Comparison of ENCODE assay signal across 8 cellular contexts in genomic region chr6:13488015-13488895, GRCh38.
DNase-seq lines count a peak whose midpoint lies in the region; ATAC-seq and TF ChIP-seq lines count a peak whose summit lies in the region.

No MANE protein-coding gene starts in this region.

- peak in 1 of 2 donors; percentile 2 for ATAC-seq in stimulated activated naive B cell treated with anti-CD40 and anti-IgM and Interleukin-4, amounts not matched to agents 10 μg/mL and 1 μg/mL and 100 μg/mL, for 72 hours (replicated peaks)
- no peak for ATAC-seq in HG02981 (IDR thresholded peaks at IDR 0.05; ENCODE audit: unreplicated experiment)

- no peak for TF ChIP-seq CTCF in cardiac fibroblast (IDR thresholded peaks at IDR 0.05; ENCODE audit: low read depth, low read length)

- peaks cover 29 to 37% of the 10 kb centered on the region in 2 donors for H3K4me1 Mint-ChIP-seq in stimulated activated naive B cell treated with anti-CD40 and anti-IgM and Interleukin-4, amounts not matched to agents 10 μg/mL and 1 μg/mL and 100 μg/mL, for 72 hours

- H3K27ac Mint-ChIP-seq in stimulated activated naive B cell treated with anti-CD40 and anti-IgM and Interleukin-4, amounts not matched to agents 10 μg/mL and 1 μg/mL and 100 μg/mL, for 72 hours = peak overlapping the region; percentile 89

- peak overlapping the region; percentile 91 to 99 for H3K4me3 Mint-ChIP-seq in stimulated activated naive B cell treated with anti-CD40 and anti-IgM and Interleukin-4, amounts not matched to agents 10 μg/mL and 1 μg/mL and 100 μg/mL, for 72 hours

- H3K4me3 ChIP-seq in cardiac fibroblast (replicated peaks in 1 of 2; ENCODE audit: low read depth in 2 of 2, low read length in 2 of 2) = peak overlapping the region; percentile 51 to 52

- H3K27me3 Mint-ChIP-seq in stimulated activated naive B cell treated with anti-CD40 and anti-IgM and Interleukin-4, amounts not matched to agents 10 μg/mL and 1 μg/mL and 100 μg/mL, for 72 hours = no peaks in the 10 kb centered on the region

- peak; percentile 34 for DNase-seq in activated CD4-positive, CD25-positive, alpha-beta regulatory T cell treated with anti-CD3 and anti-CD28 coated beads, Interleukin-2, amount 50 U/mL, for 72 hours
- DNase-seq in activated CD4-positive, CD25-positive, alpha-beta regulatory T cell (lab: John Stamatoyannopoulos, UW) = no peak
- peak; percentile 79 for DNase-seq in RPMI8226
- DNase-seq in cardiac fibroblast (ENCODE audit: low read depth in 2 of 2) = peak; percentile 55 to 61
- DNase-seq in left kidney (ENCODE audit: low read depth, low spot score) = peak; percentile 76
- DNase-seq in stimulated activated naive B cell treated with anti-CD40 and anti-IgM and Interleukin-4, amounts not matched to agents 10 μg/mL and 1 μg/mL and 100 μg/mL, for 72 hours = no peak
- DNase-seq in kidney tubule cell (ENCODE audit: low spot score) = no peak

- no peaks in the 10 kb centered on the region for H3K9me3 Mint-ChIP-seq in stimulated activated naive B cell treated with anti-CD40 and anti-IgM and Interleukin-4, amounts not matched to agents 10 μg/mL and 1 μg/mL and 100 μg/mL, for 72 hours

- peaks cover 2 to 11% of the 10 kb centered on the region in 2 donors for H3K36me3 Mint-ChIP-seq in stimulated activated naive B cell treated with anti-CD40 and anti-IgM and Interleukin-4, amounts not matched to agents 10 μg/mL and 1 μg/mL and 100 μg/mL, for 72 hours

Comparison
In these comparisons a context has a peak if more than half of its experiments do, and no peak if none do; other contexts are left out.
1. DNase-seq: peak in activated CD4-positive, CD25-positive, alpha-beta regulatory T cell treated with anti-CD3 and anti-CD28 coated beads, Interleukin-2, amount 50 U/mL, for 72 hours (single experiment), RPMI8226 (single experiment), cardiac fibroblast (2 of 2) and left kidney (single experiment); none in activated CD4-positive, CD25-positive, alpha-beta regulatory T cell (0 of 4), stimulated activated naive B cell treated with anti-CD40 and anti-IgM and Interleukin-4, amounts not matched to agents 10 μg/mL and 1 μg/mL and 100 μg/mL, for 72 hours (single experiment) and kidney tubule cell (single experiment).